Comparison of ENCODE assay signal across 1 cellular context in genomic region chr9:35489313-35490154, GRCh38.
TF ChIP-seq lines count a peak whose summit lies in the region.

RUSC2 (plus strand) TSS chr9:35490111; CDS start chr9:35546522, 56,411 bp downstream.

TF ChIP-seq in HepG2, 621 proteins besides CTCF, POLR2A, EP300 and RAD21 (continued from another document and continues in another):
- TF ChIP-seq HNRNPLL (IDR thresholded peaks at IDR 0.05; ENCODE audit: low read depth, low read length, poor library complexity, severe bottlenecking) (peak; percentile 49), ZBTB25 (CRISPR knock-in tag; IDR thresholded peaks at IDR 0.05) (no peak), RXRB (CRISPR knock-in tag; IDR thresholded peaks at IDR 0.05; ENCODE audit: borderline replicate concordance) (peak; percentile 7; the same call in 1 of the 2 replicates), NFIB (CRISPR knock-in tag; IDR thresholded peaks at IDR 0.05; ENCODE audit: borderline replicate concordance) (no peak), SP2 (CRISPR knock-in tag; IDR thresholded peaks at IDR 0.05) (peak; percentile 30; the same call in 1 of the 2 replicates), PBX2 (CRISPR knock-in tag; IDR thresholded peaks at IDR 0.05) (no peak), ZNF234 (CRISPR knock-in tag; conservative IDR thresholded peaks at IDR 0.05) (no peak), PAF1 (CRISPR knock-in tag; IDR thresholded peaks at IDR 0.05) (no peak), ZNF431 (CRISPR knock-in tag; IDR thresholded peaks at IDR 0.05; ENCODE audit: borderline replicate concordance, low read depth) (no peak; the same call in 1 of the 2 replicates), ZNF124 (CRISPR knock-in tag; IDR thresholded peaks at IDR 0.05) (0 out of 2 replicates have a peak, but pooled peaks have one; percentile 66), ZNF7 (CRISPR knock-in tag; IDR thresholded peaks at IDR 0.05) (no peak), PCBP1 (IDR thresholded peaks at IDR 0.05; ENCODE audit: borderline replicate concordance, low read depth, low read length) (no peak), U2AF2 (IDR thresholded peaks at IDR 0.05; ENCODE audit: low read depth, low read length) (no peak), ZNF317 (CRISPR knock-in tag; IDR thresholded peaks at IDR 0.05) (peak; percentile 16; the same call in 1 of the 2 replicates), ZBTB46 (CRISPR knock-in tag; IDR thresholded peaks at IDR 0.05; ENCODE audit: borderline replicate concordance) (0 out of 2 replicates have a peak, but pooled peaks have one; percentile 69), HMGA1 (CRISPR knock-in tag; conservative IDR thresholded peaks at IDR 0.05) (no peak), CREB1 (IDR thresholded peaks at IDR 0.05) (no peak), CREB1 (CRISPR knock-in tag; IDR thresholded peaks at IDR 0.05) (peak; percentile 48; the same call in 1 of the 2 replicates), STAT6 (CRISPR knock-in tag; IDR thresholded peaks at IDR 0.05; ENCODE audit: borderline replicate concordance) (no peak), ZNF180 (CRISPR knock-in tag; IDR thresholded peaks at IDR 0.05; ENCODE audit: borderline replicate concordance, low read depth) (peak; percentile 80; the same call in 1 of the 2 replicates), MZF1 (CRISPR knock-in tag; IDR thresholded peaks at IDR 0.05; ENCODE audit: borderline replicate concordance) (no peak), ZNF614 (CRISPR knock-in tag; IDR thresholded peaks at IDR 0.05; ENCODE audit: borderline replicate concordance) (0 out of 2 replicates have a peak, but pooled peaks have one; percentile 26), ZFP36L2 (CRISPR knock-in tag; IDR thresholded peaks at IDR 0.05) (no peak), ZNF224 (CRISPR knock-in tag; IDR thresholded peaks at IDR 0.05) (peak; percentile 82), IRX3 (CRISPR knock-in tag; IDR thresholded peaks at IDR 0.05; ENCODE audit: borderline replicate concordance, low read depth) (peak; percentile 69; the same call in 1 of the 2 replicates), HNRNPUL1 (IDR thresholded peaks at IDR 0.05; ENCODE audit: low read depth, low read length) (no peak), AKAP8 (CRISPR knock-in tag; IDR thresholded peaks at IDR 0.05) (peak; percentile 49; the same call in 1 of the 2 replicates), MAFF (IDR thresholded peaks at IDR 0.05; ENCODE audit: low read depth, low read length) (no peak), ZNF709 (CRISPR knock-in tag; IDR thresholded peaks at IDR 0.05) (peak; percentile 97), HNF1A (IDR thresholded peaks at IDR 0.05; ENCODE audit: low read depth) (no peak), HNF1A (CRISPR knock-in tag; IDR thresholded peaks at IDR 0.05; ENCODE audit: borderline replicate concordance) (peak; percentile 59), ZNF563 (CRISPR knock-in tag; IDR thresholded peaks at IDR 0.05) (peak; percentile 90), ZZZ3 (CRISPR knock-in tag; IDR thresholded peaks at IDR 0.05; ENCODE audit: borderline replicate concordance) (0 out of 2 replicates have a peak, but pooled peaks have one; percentile 44), AGO1 (IDR thresholded peaks at IDR 0.05; ENCODE audit: low read depth, low read length, poor library complexity, severe bottlenecking) (no peak), TAF15 (IDR thresholded peaks at IDR 0.05; ENCODE audit: low read depth, low read length, poor library complexity, severe bottlenecking) (no peak), SRSF1 (optimal IDR thresholded peaks at IDR 0.05; ENCODE audit: low read depth, low read length) (no peak), ZFP36 (IDR thresholded peaks at IDR 0.05; ENCODE audit: borderline replicate concordance, low read depth, low read length, partially characterized antibody) (no peak), SATB2 (CRISPR knock-in tag; IDR thresholded peaks at IDR 0.05) (no peak), HDAC2 (CRISPR knock-in tag; IDR thresholded peaks at IDR 0.05) (no peak), FOXA3 (CRISPR knock-in tag; IDR thresholded peaks at IDR 0.05) (no peak; the same call in 1 of the 2 replicates)
- TF ChIP-seq, protein P1, sequence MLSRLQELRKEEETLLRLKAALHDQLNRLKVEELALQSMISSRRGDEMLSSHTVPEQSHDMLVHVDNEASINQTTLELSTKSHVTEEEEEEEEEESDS (CRISPR knock-in tag; IDR thresholded peaks at IDR 0.05; ENCODE audit: borderline replicate concordance) = peak; percentile 91; the same call in 1 of the 2 replicates
- TF ChIP-seq, protein P2, sequence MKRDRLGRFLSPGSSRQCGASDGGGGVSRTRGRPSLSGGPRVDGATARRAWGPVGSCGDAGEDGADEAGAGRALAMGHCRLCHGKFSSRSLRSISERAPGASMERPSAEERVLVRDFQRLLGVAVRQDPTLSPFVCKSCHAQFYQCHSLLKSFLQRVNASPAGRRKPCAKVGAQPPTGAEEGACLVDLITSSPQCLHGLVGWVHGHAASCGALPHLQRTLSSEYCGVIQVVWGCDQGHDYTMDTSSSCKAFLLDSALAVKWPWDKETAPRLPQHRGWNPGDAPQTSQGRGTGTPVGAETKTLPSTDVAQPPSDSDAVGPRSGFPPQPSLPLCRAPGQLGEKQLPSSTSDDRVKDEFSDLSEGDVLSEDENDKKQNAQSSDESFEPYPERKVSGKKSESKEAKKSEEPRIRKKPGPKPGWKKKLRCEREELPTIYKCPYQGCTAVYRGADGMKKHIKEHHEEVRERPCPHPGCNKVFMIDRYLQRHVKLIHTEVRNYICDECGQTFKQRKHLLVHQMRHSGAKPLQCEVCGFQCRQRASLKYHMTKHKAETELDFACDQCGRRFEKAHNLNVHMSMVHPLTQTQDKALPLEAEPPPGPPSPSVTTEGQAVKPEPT (CRISPR knock-in tag; IDR thresholded peaks at IDR 0.05; ENCODE audit: low read depth) = peak; percentile 75; the same call in 1 of the 2 replicates
- TF ChIP-seq, protein P3, sequence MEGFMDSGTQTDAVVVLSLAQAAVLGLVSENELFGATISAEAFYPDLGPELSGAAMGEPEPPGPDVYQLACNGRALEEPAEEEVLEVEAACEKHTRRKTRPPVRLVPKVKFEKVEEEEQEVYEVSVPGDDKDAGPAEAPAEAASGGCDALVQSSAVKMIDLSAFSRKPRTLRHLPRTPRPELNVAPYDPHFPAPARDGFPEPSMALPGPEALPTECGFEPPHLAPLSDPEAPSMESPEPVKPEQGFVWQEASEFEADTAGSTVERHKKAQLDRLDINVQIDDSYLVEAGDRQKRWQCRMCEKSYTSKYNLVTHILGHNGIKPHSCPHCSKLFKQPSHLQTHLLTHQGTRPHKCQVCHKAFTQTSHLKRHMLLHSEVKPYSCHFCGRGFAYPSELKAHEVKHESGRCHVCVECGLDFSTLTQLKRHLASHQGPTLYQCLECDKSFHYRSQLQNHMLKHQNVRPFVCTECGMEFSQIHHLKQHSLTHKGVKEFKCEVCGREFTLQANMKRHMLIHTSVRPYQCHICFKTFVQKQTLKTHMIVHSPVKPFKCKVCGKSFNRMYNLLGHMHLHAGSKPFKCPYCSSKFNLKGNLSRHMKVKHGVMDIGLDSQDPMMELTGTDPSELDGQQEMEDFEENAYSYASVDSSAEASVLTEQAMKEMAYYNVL (CRISPR knock-in tag; IDR thresholded peaks at IDR 0.05; ENCODE audit: borderline replicate concordance) = no peak
- TF ChIP-seq, protein P4, sequence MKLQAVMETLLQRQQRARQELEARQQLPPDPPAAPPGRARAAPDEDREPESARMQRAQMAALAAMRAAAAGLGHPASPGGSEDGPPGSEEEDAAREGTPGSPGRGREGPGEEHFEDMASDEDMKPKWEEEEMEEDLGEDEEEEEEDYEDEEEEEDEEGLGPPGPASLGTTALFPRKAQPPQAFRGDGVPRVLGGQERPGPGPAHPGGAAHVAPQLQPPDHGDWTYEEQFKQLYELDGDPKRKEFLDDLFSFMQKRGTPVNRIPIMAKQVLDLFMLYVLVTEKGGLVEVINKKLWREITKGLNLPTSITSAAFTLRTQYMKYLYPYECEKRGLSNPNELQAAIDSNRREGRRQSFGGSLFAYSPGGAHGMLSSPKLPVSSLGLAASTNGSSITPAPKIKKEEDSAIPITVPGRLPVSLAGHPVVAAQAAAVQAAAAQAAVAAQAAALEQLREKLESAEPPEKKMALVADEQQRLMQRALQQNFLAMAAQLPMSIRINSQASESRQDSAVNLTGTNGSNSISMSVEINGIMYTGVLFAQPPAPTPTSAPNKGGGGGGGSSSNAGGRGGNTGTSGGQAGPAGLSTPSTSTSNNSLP (IDR thresholded peaks at IDR 0.05; ENCODE audit: low read depth, low read length) = no peak
- TF ChIP-seq, protein P5, sequence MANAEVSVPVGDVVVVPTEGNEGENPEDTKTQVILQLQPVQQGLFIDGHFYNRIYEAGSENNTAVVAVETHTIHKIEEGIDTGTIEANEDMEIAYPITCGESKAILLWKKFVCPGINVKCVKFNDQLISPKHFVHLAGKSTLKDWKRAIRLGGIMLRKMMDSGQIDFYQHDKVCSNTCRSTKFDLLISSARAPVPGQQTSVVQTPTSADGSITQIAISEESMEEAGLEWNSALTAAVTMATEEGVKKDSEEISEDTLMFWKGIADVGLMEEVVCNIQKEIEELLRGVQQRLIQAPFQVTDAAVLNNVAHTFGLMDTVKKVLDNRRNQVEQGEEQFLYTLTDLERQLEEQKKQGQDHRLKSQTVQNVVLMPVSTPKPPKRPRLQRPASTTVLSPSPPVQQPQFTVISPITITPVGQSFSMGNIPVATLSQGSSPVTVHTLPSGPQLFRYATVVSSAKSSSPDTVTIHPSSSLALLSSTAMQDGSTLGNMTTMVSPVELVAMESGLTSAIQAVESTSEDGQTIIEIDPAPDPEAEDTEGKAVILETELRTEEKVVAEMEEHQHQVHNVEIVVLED (CRISPR knock-in tag; IDR thresholded peaks at IDR 0.05; ENCODE audit: borderline replicate concordance) = peak; percentile 42; the same call in 1 of the 2 replicates
